ENCODE assay signal across 1 cellular context in genomic region chr2:31381601-31382000, GRCh38.
TF ChIP-seq lines count a peak whose summit lies in the region.

No MANE protein-coding gene starts in this region.

TF ChIP-seq in IMR-90, 13 proteins besides CTCF, POLR2A, EP300 and RAD21:
- TF ChIP-seq MAZ (IDR thresholded peaks at IDR 0.05; ENCODE audit: borderline replicate concordance, low read depth, low read length) = no peak
- no peak for TF ChIP-seq MXI1 (IDR thresholded peaks at IDR 0.05; ENCODE audit: borderline replicate concordance, low read depth, low read length)
- TF ChIP-seq, protein P1, sequence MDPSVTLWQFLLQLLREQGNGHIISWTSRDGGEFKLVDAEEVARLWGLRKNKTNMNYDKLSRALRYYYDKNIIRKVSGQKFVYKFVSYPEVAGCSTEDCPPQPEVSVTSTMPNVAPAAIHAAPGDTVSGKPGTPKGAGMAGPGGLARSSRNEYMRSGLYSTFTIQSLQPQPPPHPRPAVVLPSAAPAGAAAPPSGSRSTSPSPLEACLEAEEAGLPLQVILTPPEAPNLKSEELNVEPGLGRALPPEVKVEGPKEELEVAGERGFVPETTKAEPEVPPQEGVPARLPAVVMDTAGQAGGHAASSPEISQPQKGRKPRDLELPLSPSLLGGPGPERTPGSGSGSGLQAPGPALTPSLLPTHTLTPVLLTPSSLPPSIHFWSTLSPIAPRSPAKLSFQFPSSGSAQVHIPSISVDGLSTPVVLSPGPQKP (IDR thresholded peaks at IDR 0.05; ENCODE audit: borderline replicate concordance, low read depth, low read length) = no peak
- no peak for TF ChIP-seq MAFK (IDR thresholded peaks at IDR 0.05; ENCODE audit: low read depth, low read length)
- TF ChIP-seq, protein P2, sequence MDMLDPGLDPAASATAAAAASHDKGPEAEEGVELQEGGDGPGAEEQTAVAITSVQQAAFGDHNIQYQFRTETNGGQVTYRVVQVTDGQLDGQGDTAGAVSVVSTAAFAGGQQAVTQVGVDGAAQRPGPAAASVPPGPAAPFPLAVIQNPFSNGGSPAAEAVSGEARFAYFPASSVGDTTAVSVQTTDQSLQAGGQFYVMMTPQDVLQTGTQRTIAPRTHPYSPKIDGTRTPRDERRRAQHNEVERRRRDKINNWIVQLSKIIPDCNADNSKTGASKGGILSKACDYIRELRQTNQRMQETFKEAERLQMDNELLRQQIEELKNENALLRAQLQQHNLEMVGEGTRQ (IDR thresholded peaks at IDR 0.05; ENCODE audit: low read depth, low read length) = no peak
- no peak for TF ChIP-seq RFX5 (IDR thresholded peaks at IDR 0.05; ENCODE audit: low read depth, low read length)
- TF ChIP-seq SMC3 (IDR thresholded peaks at IDR 0.05; ENCODE audit: low read depth, low read length) = no peak
- TF ChIP-seq CEBPB (IDR thresholded peaks at IDR 0.05; ENCODE audit: low read depth, low read length) = no peak
- TF ChIP-seq NFE2L2 (IDR thresholded peaks at IDR 0.05; ENCODE audit: low read depth, low read length) = no peak
- TF ChIP-seq RCOR1 (IDR thresholded peaks at IDR 0.05; ENCODE audit: insufficient replicate concordance, low read length) = no peak
- no peak for TF ChIP-seq CHD1 (IDR thresholded peaks at IDR 0.05; ENCODE audit: low read depth, low read length)
- no peak for TF ChIP-seq BHLHE40 (IDR thresholded peaks at IDR 0.05; ENCODE audit: low read depth, low read length)
- no peak for TF ChIP-seq FOS (IDR thresholded peaks at IDR 0.05; ENCODE audit: low read depth, low read length)
TF ChIP-seq in IMR-90: peak in this region for 0.
